8 cellular contexts compared by ENCODE assay signal in genomic region chr9:87684627-87685204, GRCh38. TPM values are rescaled to one million over a fixed set of nuclear protein-coding genes. Genes with fewer than 3 reads are reported as not detected.
DNase-seq lines count a peak whose midpoint lies in the region; ATAC-seq, FAIRE-seq and TF ChIP-seq lines count a peak whose summit lies in the region.

No MANE protein-coding gene starts in this region.

- DNase-seq in GM12892 (ENCODE audit: insufficient read length) (no peak), Panc1 (ENCODE audit: low read depth, low spot score) (no peak), foreskin fibroblast (peak; percentile 16 to 74), trophoblast cell (peak; percentile 81 to 94), D341Med (ENCODE audit: low spot score) (no peak)
- DNase-seq in activated CD8-positive, alpha-beta memory T cell treated with anti-CD3 and anti-CD28 coated beads, Interleukin-2, amount 10 ng/mL, durations not matched to agents 7 days and 5 days: no peak
- no peak for DNase-seq in activated naive CD4-positive, alpha-beta T cell treated with anti-CD3 and anti-CD28 coated beads, Interleukin-2, amount 10 ng/mL, durations not matched to agents 7 days and 5 days

- POLR2A ChIA-PET in Panc1 (lab: Charles Lee): no interaction called here

- TF ChIP-seq POLR2A in GM12892 (IDR thresholded peaks at IDR 0.05; ENCODE audit: low read depth, low read length): no peak

- H2AFZ ChIP-seq in trophoblast cell (ENCODE audit: insufficient read depth, low read length, poor library complexity): peak overlapping the region; percentile 8

- H3K36me3 Mint-ChIP-seq in activated CD8-positive, alpha-beta memory T cell treated with anti-CD3 and anti-CD28 coated beads, Interleukin-2, amount 10 ng/mL, durations not matched to agents 7 days and 5 days: no peaks in the 10 kb centered on the region
- no peaks in the 10 kb centered on the region for H3K36me3 Mint-ChIP-seq in activated naive CD4-positive, alpha-beta T cell treated with anti-CD3 and anti-CD28 coated beads, Interleukin-2, amount 10 ng/mL, durations not matched to agents 7 days and 5 days

- peak overlapping the region; percentile 82 for H2BK12ac ChIP-seq in trophoblast cell (ENCODE audit: low read length)

- in situ Hi-C loops in Panc1 (cut with HindIII; ENCODE audit: low pct_unique_long_range_greater_than_20kb, low sequenced_read_pairs): no loop called here

- H3K18ac ChIP-seq in trophoblast cell (ENCODE audit: low read length): peak overlapping the region; percentile 25

- peaks cover 5% of the 10 kb centered on the region for H3K79me1 ChIP-seq in trophoblast cell (ENCODE audit: low read length)

- no peaks in the 10 kb centered on the region for H3K27me3 Mint-ChIP-seq in activated CD8-positive, alpha-beta memory T cell treated with anti-CD3 and anti-CD28 coated beads, Interleukin-2, amount 10 ng/mL, durations not matched to agents 7 days and 5 days
- peaks cover 3% of the 10 kb centered on the region for H3K27me3 Mint-ChIP-seq in activated naive CD4-positive, alpha-beta T cell treated with anti-CD3 and anti-CD28 coated beads, Interleukin-2, amount 10 ng/mL, durations not matched to agents 7 days and 5 days

- no peak overlapping the region for H3K4me2 ChIP-seq in trophoblast cell (ENCODE audit: low read length)

- no peak overlapping the region for H3K9ac ChIP-seq in trophoblast cell (ENCODE audit: low read length)

- H3K79me2 ChIP-seq in trophoblast cell (ENCODE audit: control insufficient read depth, insufficient read depth, low read length, poor library complexity): no peaks in the 10 kb centered on the region

- TF ChIP-seq CTCF in Panc1 (IDR thresholded peaks at IDR 0.05) (peak; percentile 78), foreskin fibroblast (IDR thresholded peaks at IDR 0.05; ENCODE audit: low read depth, low read length) (peak; percentile 73)

- H3K27ac ChIP-seq in Panc1 (ENCODE audit: low read length) (no peak overlapping the region), trophoblast cell (ENCODE audit: low read depth, low read length) (no peak overlapping the region)

- peak overlapping the region; percentile 14 for H2BK120ac ChIP-seq in trophoblast cell (ENCODE audit: insufficient read depth, low read length, poor library complexity)

- H3K14ac ChIP-seq in trophoblast cell (ENCODE audit: low read length): peak overlapping the region; percentile 13

- no peak overlapping the region for H4K12ac ChIP-seq in trophoblast cell (ENCODE audit: low read depth, low read length)

- H3K4me3 Mint-ChIP-seq in activated CD8-positive, alpha-beta memory T cell treated with anti-CD3 and anti-CD28 coated beads, Interleukin-2, amount 10 ng/mL, durations not matched to agents 7 days and 5 days: no peak overlapping the region
- H3K4me3 Mint-ChIP-seq in activated naive CD4-positive, alpha-beta T cell treated with anti-CD3 and anti-CD28 coated beads, Interleukin-2, amount 10 ng/mL, durations not matched to agents 7 days and 5 days: no peak overlapping the region

- peak; percentile 9 for FAIRE-seq in GM12892 (lab: Jason Lieb, UNC)

- peak overlapping the region; percentile 8 for H4K8ac ChIP-seq in trophoblast cell (ENCODE audit: low read depth, low read length)

- CTCF ChIA-PET in Panc1 (lab: Charles Lee): no interaction called here
- CTCF ChIA-PET in activated CD8-positive, alpha-beta memory T cell treated with anti-CD3 and anti-CD28 coated beads, Interleukin-2, amount 10 ng/mL, durations not matched to agents 7 days and 5 days (lab: Charles Lee): no interaction called here
- CTCF ChIA-PET in activated naive CD4-positive, alpha-beta T cell treated with anti-CD3 and anti-CD28 coated beads, Interleukin-2, amount 10 ng/mL, durations not matched to agents 7 days and 5 days (lab: Charles Lee): no interaction called here

- BruUV-seq in Panc1 (replicated peaks; lab: Mats Ljungman, UMichigan): no TSS peak

- peak overlapping the region; percentile 42 for H4K91ac ChIP-seq in trophoblast cell (ENCODE audit: low read depth, low read length)

- no peaks in the 10 kb centered on the region for H3K4me1 ChIP-seq in Panc1 (ENCODE audit: control insufficient read depth, insufficient read depth, low read length)
- H3K4me1 ChIP-seq in trophoblast cell (ENCODE audit: control insufficient read depth in 1 of 2, insufficient read depth in 2 of 2, low read length in 2 of 2): peaks cover 14 to 20% of the 10 kb centered on the region in 2 experiments

- H3K27ac Mint-ChIP-seq in activated CD8-positive, alpha-beta memory T cell treated with anti-CD3 and anti-CD28 coated beads, Interleukin-2, amount 10 ng/mL, durations not matched to agents 7 days and 5 days: no peak overlapping the region
- H3K27ac Mint-ChIP-seq in activated naive CD4-positive, alpha-beta T cell treated with anti-CD3 and anti-CD28 coated beads, Interleukin-2, amount 10 ng/mL, durations not matched to agents 7 days and 5 days: no peak overlapping the region

- intact Hi-C loops in Panc1 (cut with micrococcal nuclease; ENCODE audit: unreplicated experiment): no loop called here

- ATAC-seq in Panc1: peak; percentile 75; the same call in 1 of the 2 replicates
- no peak for ATAC-seq in activated CD8-positive, alpha-beta memory T cell treated with anti-CD3 and anti-CD28 coated beads, Interleukin-2, amount 10 ng/mL, durations not matched to agents 7 days and 5 days
- ATAC-seq in GM18858 (IDR thresholded peaks at IDR 0.05; ENCODE audit: unreplicated experiment): no peak

- H3K4me3 ChIP-seq in Panc1 (ENCODE audit: low read depth in 2 of 2, low read length in 2 of 2): no peak overlapping the region
- no peak overlapping the region for H3K4me3 ChIP-seq in foreskin fibroblast (ENCODE audit: low read depth in 1 of 2, low read length in 2 of 2)
- no peak overlapping the region for H3K4me3 ChIP-seq in trophoblast cell (ENCODE audit: low read depth, low read length)

- WGBS in trophoblast cell (ENCODE audit: extremely low coverage, insufficient coverage, insufficient read length): no CpG with 5 or more reads among the region's 11 CpGs

- no peak overlapping the region for H3K4ac ChIP-seq in trophoblast cell (ENCODE audit: low read depth, low read length)

- peaks cover 2% of the 10 kb centered on the region for H3K4me1 Mint-ChIP-seq in activated CD8-positive, alpha-beta memory T cell treated with anti-CD3 and anti-CD28 coated beads, Interleukin-2, amount 10 ng/mL, durations not matched to agents 7 days and 5 days
- H3K4me1 Mint-ChIP-seq in activated naive CD4-positive, alpha-beta T cell treated with anti-CD3 and anti-CD28 coated beads, Interleukin-2, amount 10 ng/mL, durations not matched to agents 7 days and 5 days: peaks cover 35% of the 10 kb centered on the region

- H3K23ac ChIP-seq in trophoblast cell (ENCODE audit: low read length): no peak overlapping the region

- H3K9me3 Mint-ChIP-seq in activated CD8-positive, alpha-beta memory T cell treated with anti-CD3 and anti-CD28 coated beads, Interleukin-2, amount 10 ng/mL, durations not matched to agents 7 days and 5 days (ENCODE audit: low read depth): no peaks in the 10 kb centered on the region
- H3K9me3 Mint-ChIP-seq in activated naive CD4-positive, alpha-beta T cell treated with anti-CD3 and anti-CD28 coated beads, Interleukin-2, amount 10 ng/mL, durations not matched to agents 7 days and 5 days: no peaks in the 10 kb centered on the region

- no peak overlapping the region for H2AK5ac ChIP-seq in trophoblast cell (ENCODE audit: low read length)

- peak overlapping the region; percentile 57 for H2BK5ac ChIP-seq in trophoblast cell (ENCODE audit: low read depth, low read length, poor library complexity)

- H3K27me3 ChIP-seq in Panc1 (ENCODE audit: control insufficient read depth, insufficient read depth, low read length): no peaks in the 10 kb centered on the region
- H3K27me3 ChIP-seq in trophoblast cell (ENCODE audit: insufficient read depth, low read length): no peaks in the 10 kb centered on the region

- H3K9me3 ChIP-seq in Panc1 (ENCODE audit: control insufficient read depth, insufficient read depth, low read depth, low read length) (no peaks in the 10 kb centered on the region), trophoblast cell (ENCODE audit: insufficient read depth, low read depth, low read length) (peaks cover 5% of the 10 kb centered on the region)

- H3K36me3 ChIP-seq in Panc1 (ENCODE audit: control insufficient read depth, insufficient read depth, low read length) (no peaks in the 10 kb centered on the region), trophoblast cell (ENCODE audit: control insufficient read depth in 1 of 2, insufficient read depth in 2 of 2, low read length in 2 of 2) (peaks cover 13 to 17% of the 10 kb centered on the region in 2 experiments)

RNA-seq across cellular contexts. Expression of gene CTSL, which starts 41.2 kb away (rescaled TPM):
- polyA plus RNA-seq in GM12892 (2012; ENCODE audit: missing spikeins): not detected
- total RNA-seq in Panc1 (2021; ENCODE audit: unreplicated experiment): 45.2 TPM
- 63.3 TPM for polyA plus RNA-seq in Panc1 (2012; ENCODE audit: insufficient read length)
- 578 and 615 TPM in 2 replicates for polyA plus RNA-seq in trophoblast cell (2013)
- total RNA-seq in activated CD8-positive, alpha-beta memory T cell treated with anti-CD3 and anti-CD28 coated beads, Interleukin-2, amount 10 ng/mL, durations not matched to agents 7 days and 5 days: under 1 TPM in 1 of 2 experiments, not detected in 1; 0.96 TPM

Comparison
In these comparisons a context has a peak if more than half of its experiments do, and no peak if none do; other contexts are left out.
1. DNase-seq: peak in foreskin fibroblast (2 of 2) and trophoblast cell (2 of 2); none in GM12892 (single experiment), Panc1 (single experiment), activated CD8-positive, alpha-beta memory T cell treated with anti-CD3 and anti-CD28 coated beads, Interleukin-2, amount 10 ng/mL, durations not matched to agents 7 days and 5 days (single experiment), D341Med (single experiment) and activated naive CD4-positive, alpha-beta T cell treated with anti-CD3 and anti-CD28 coated beads, Interleukin-2, amount 10 ng/mL, durations not matched to agents 7 days and 5 days (single experiment).
2. RNA of gene CTSL, which starts 41.2 kb away (total RNA-seq): 45.2 TPM in Panc1 (single experiment); 0.96 TPM in activated CD8-positive, alpha-beta memory T cell treated with anti-CD3 and anti-CD28 coated beads, Interleukin-2, amount 10 ng/mL, durations not matched to agents 7 days and 5 days; every median in the first group is over 10 times any median in the second.